ENCODE assay signal across 3 cellular contexts in the genomic region with DNA sequence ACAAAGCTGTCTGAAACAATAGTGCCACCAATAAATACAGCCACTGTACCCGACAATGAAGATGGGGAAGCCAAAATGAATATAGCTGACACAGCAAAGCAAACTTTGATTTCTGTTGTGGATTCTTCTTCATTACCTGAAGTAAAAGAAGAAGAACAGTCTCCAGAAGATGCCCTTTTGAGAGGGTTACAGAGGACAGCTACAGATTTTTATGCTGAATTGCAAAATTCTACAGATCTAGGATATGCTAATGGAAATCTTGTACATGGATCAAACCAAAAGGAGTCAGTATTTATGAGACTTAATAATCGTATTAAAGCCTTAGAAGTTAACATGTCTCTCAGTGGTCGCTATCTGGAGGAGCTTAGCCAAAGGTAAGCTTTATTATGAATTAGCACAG.
TF ChIP-seq lines count a peak whose summit lies in the region.

No MANE protein-coding gene starts in this region.

TF ChIP-seq in SK-N-SH, 30 proteins besides CTCF, POLR2A, EP300 and RAD21:
- TF ChIP-seq, protein P1, sequence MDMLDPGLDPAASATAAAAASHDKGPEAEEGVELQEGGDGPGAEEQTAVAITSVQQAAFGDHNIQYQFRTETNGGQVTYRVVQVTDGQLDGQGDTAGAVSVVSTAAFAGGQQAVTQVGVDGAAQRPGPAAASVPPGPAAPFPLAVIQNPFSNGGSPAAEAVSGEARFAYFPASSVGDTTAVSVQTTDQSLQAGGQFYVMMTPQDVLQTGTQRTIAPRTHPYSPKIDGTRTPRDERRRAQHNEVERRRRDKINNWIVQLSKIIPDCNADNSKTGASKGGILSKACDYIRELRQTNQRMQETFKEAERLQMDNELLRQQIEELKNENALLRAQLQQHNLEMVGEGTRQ (IDR thresholded peaks at IDR 0.05; ENCODE audit: borderline replicate concordance, low read depth, low read length), result no peak
- TF ChIP-seq NFIC (IDR thresholded peaks at IDR 0.05; ENCODE audit: borderline replicate concordance) (no peak), MEF2A (IDR thresholded peaks at IDR 0.05; ENCODE audit: borderline replicate concordance, low read depth) (no peak), EZH2phosphoT487 (IDR thresholded peaks at IDR 0.05; ENCODE audit: borderline replicate concordance, low read depth) (no peak), RFX5 (IDR thresholded peaks at IDR 0.05; ENCODE audit: low read length) (no peak), TCF12 (IDR thresholded peaks at IDR 0.05) (no peak), FOXJ3 (CRISPR knock-in tag; IDR thresholded peaks at IDR 0.05) (no peak), NRF1 (IDR thresholded peaks at IDR 0.05; ENCODE audit: low read depth, low read length) (no peak), SMC3 (IDR thresholded peaks at IDR 0.05; ENCODE audit: low read depth, low read length) (no peak), FOSL2 (IDR thresholded peaks at IDR 0.05; ENCODE audit: borderline replicate concordance, low read depth) (no peak), RCOR1 (IDR thresholded peaks at IDR 0.05; ENCODE audit: low read length) (no peak), GATA2 (CRISPR knock-in tag; IDR thresholded peaks at IDR 0.05) (no peak), JUND (IDR thresholded peaks at IDR 0.05) (no peak), TEAD4 (IDR thresholded peaks at IDR 0.05; ENCODE audit: borderline replicate concordance, insufficient read depth) (no peak), FOXM1 (IDR thresholded peaks at IDR 0.05; ENCODE audit: low read depth) (no peak), SIN3A (IDR thresholded peaks at IDR 0.05; ENCODE audit: borderline replicate concordance, low read depth, low read length) (no peak)
- TF ChIP-seq, protein P2, sequence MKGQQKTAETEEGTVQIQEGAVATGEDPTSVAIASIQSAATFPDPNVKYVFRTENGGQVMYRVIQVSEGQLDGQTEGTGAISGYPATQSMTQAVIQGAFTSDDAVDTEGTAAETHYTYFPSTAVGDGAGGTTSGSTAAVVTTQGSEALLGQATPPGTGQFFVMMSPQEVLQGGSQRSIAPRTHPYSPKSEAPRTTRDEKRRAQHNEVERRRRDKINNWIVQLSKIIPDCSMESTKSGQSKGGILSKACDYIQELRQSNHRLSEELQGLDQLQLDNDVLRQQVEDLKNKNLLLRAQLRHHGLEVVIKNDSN (IDR thresholded peaks at IDR 0.05; ENCODE audit: borderline replicate concordance, low read depth), result no peak
- TF ChIP-seq, protein P3, sequence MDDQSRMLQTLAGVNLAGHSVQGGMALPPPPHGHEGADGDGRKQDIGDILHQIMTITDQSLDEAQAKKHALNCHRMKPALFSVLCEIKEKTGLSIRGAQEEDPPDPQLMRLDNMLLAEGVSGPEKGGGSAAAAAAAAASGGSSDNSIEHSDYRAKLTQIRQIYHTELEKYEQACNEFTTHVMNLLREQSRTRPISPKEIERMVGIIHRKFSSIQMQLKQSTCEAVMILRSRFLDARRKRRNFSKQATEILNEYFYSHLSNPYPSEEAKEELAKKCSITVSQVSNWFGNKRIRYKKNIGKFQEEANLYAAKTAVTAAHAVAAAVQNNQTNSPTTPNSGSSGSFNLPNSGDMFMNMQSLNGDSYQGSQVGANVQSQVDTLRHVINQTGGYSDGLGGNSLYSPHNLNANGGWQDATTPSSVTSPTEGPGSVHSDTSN (IDR thresholded peaks at IDR 0.05), result no peak
TF ChIP-seq in SK-N-SH: peak in this region for 0.

TF ChIP-seq in SK-N-SH treated with all-trans-retinoic acid at 6 μM for 48 hours, 23 proteins besides CTCF, POLR2A, EP300 and RAD21:
- TF ChIP-seq GLIS3 (CRISPR knock-in tag; IDR thresholded peaks at IDR 0.05) (no peak), ZNF8 (CRISPR knock-in tag; IDR thresholded peaks at IDR 0.05) (no peak), RARB (CRISPR knock-in tag; IDR thresholded peaks at IDR 0.05) (no peak), ISL1 (CRISPR knock-in tag; IDR thresholded peaks at IDR 0.05) (no peak), CSDC2 (CRISPR knock-in tag; IDR thresholded peaks at IDR 0.05) (no peak), ARNTL (CRISPR knock-in tag; IDR thresholded peaks at IDR 0.05; ENCODE audit: borderline replicate concordance, low read depth) (no peak), TOX (CRISPR knock-in tag; IDR thresholded peaks at IDR 0.05; ENCODE audit: borderline replicate concordance) (no peak), TCF4 (CRISPR knock-in tag; IDR thresholded peaks at IDR 0.05; ENCODE audit: borderline replicate concordance) (no peak), ZNF565 (CRISPR knock-in tag; conservative IDR thresholded peaks at IDR 0.05; ENCODE audit: low read depth) (no peak)
- TF ChIP-seq, protein P4, sequence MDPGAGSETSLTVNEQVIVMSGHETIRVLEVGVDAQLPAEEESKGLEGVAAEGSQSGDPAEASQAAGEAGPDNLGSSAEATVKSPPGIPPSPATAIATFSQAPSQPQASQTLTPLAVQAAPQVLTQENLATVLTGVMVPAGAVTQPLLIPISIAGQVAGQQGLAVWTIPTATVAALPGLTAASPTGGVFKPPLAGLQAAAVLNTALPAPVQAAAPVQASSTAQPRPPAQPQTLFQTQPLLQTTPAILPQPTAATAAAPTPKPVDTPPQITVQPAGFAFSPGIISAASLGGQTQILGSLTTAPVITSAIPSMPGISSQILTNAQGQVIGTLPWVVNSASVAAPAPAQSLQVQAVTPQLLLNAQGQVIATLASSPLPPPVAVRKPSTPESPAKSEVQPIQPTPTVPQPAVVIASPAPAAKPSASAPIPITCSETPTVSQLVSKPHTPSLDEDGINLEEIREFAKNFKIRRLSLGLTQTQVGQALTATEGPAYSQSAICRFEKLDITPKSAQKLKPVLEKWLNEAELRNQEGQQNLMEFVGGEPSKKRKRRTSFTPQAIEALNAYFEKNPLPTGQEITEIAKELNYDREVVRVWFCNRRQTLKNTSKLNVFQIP (CRISPR knock-in tag; IDR thresholded peaks at IDR 0.05; ENCODE audit: borderline replicate concordance, low read depth), result no peak
- TF ChIP-seq, protein P5, sequence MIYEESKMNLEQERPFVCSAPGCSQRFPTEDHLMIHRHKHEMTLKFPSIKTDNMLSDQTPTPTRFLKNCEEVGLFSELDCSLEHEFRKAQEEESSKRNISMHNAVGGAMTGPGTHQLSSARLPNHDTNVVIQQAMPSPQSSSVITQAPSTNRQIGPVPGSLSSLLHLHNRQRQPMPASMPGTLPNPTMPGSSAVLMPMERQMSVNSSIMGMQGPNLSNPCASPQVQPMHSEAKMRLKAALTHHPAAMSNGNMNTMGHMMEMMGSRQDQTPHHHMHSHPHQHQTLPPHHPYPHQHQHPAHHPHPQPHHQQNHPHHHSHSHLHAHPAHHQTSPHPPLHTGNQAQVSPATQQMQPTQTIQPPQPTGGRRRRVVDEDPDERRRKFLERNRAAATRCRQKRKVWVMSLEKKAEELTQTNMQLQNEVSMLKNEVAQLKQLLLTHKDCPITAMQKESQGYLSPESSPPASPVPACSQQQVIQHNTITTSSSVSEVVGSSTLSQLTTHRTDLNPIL (CRISPR knock-in tag; IDR thresholded peaks at IDR 0.05; ENCODE audit: low read depth), result no peak

TF ChIP-seq in HCT116, 20 proteins besides CTCF, POLR2A, EP300 and RAD21:
- TF ChIP-seq ELF1 (IDR thresholded peaks at IDR 0.05; ENCODE audit: borderline replicate concordance, low read depth) (no peak), EZH2 (IDR thresholded peaks at IDR 0.05) (no peak), EGR1 (IDR thresholded peaks at IDR 0.05; ENCODE audit: low read depth) (no peak), POLR2AphosphoS5 (IDR thresholded peaks at IDR 0.05; ENCODE audit: low read depth, low read length) (no peak), FOSL1 (IDR thresholded peaks at IDR 0.05; ENCODE audit: low read depth) (no peak), SIN3A (IDR thresholded peaks at IDR 0.05; ENCODE audit: low read depth) (no peak), ZNF274 (IDR thresholded peaks at IDR 0.05; ENCODE audit: low read depth, low read length) (no peak), JUND (IDR thresholded peaks at IDR 0.05) (no peak), CEBPB (IDR thresholded peaks at IDR 0.05; ENCODE audit: low read depth) (no peak), SP1 (IDR thresholded peaks at IDR 0.05; ENCODE audit: low read depth) (no peak)
- TF ChIP-seq, protein P6, sequence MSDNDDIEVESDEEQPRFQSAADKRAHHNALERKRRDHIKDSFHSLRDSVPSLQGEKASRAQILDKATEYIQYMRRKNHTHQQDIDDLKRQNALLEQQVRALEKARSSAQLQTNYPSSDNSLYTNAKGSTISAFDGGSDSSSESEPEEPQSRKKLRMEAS (IDR thresholded peaks at IDR 0.05), result no peak
- TF ChIP-seq, protein P7, sequence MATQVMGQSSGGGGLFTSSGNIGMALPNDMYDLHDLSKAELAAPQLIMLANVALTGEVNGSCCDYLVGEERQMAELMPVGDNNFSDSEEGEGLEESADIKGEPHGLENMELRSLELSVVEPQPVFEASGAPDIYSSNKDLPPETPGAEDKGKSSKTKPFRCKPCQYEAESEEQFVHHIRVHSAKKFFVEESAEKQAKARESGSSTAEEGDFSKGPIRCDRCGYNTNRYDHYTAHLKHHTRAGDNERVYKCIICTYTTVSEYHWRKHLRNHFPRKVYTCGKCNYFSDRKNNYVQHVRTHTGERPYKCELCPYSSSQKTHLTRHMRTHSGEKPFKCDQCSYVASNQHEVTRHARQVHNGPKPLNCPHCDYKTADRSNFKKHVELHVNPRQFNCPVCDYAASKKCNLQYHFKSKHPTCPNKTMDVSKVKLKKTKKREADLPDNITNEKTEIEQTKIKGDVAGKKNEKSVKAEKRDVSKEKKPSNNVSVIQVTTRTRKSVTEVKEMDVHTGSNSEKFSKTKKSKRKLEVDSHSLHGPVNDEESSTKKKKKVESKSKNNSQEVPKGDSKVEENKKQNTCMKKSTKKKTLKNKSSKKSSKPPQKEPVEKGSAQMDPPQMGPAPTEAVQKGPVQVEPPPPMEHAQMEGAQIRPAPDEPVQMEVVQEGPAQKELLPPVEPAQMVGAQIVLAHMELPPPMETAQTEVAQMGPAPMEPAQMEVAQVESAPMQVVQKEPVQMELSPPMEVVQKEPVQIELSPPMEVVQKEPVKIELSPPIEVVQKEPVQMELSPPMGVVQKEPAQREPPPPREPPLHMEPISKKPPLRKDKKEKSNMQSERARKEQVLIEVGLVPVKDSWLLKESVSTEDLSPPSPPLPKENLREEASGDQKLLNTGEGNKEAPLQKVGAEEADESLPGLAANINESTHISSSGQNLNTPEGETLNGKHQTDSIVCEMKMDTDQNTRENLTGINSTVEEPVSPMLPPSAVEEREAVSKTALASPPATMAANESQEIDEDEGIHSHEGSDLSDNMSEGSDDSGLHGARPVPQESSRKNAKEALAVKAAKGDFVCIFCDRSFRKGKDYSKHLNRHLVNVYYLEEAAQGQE (IDR thresholded peaks at IDR 0.05; ENCODE audit: low read depth), result no peak
